In the genomic region with DNA sequence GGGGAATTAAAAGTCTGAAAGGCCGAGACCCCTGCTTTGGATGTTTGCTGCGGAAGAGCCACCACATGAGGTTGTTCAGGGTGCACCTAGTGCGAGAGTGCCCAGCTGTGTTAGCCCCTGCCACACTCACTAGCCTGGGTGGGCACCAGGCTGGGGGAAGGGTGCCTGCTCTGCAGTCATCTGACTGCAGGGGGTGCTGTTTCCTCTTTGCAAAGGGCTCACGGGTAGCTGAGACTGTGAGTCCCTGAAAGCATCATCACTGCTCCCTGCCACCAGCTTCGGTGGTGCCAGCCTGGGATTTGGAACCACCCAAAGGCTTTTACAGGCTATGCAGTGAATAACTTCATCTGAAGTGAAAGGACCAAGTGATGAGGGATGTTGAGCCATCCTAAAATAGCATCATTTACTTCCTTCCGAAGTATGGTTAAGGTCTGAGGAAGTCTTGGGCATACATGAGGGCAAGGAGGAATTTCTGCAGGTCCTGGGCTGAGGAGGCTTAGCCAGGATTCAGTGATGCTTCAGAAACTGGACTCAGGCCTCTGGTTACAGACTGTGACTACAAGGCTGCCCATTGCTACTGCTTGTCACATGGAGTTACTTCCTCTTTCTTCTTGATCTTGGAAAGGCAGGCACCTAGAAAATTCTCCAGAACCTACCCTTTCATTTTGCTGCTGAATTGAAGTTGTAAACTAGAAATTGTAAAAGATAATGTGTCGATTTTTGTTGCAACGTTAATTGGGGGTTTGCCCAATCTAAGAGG, we compare ENCODE assay signal across 8 cellular contexts.
DNase-seq lines count a peak whose midpoint lies in the region; ATAC-seq and TF ChIP-seq lines count a peak whose summit lies in the region.

No MANE protein-coding gene starts in this region.

- H3K79me2 ChIP-seq in smooth muscle cell (ENCODE audit: low read depth), result no peaks in the 10 kb centered on the region

- CTCF ChIA-PET in MCF 10A (lab: Yijun Ruan, JAX), result interaction anchor here (0.6 kb wide), 1 partner anchor 261 kb away, joined by 3 read pairs; no protein-coding TSS in a partner anchor

- H3K27me3 ChIP-seq in breast epithelium (peaks cover 0 to 10% of the 10 kb centered on the region in 2 donors), WERI-Rb-1 (ENCODE audit: insufficient read depth, low read depth, severe bottlenecking) (peaks cover 35% of the 10 kb centered on the region), smooth muscle cell (ENCODE audit: low read depth) (no peaks in the 10 kb centered on the region)

- peak; percentile 30 for DNase-seq in MCF 10A (ENCODE audit: unreplicated experiment)
- no peak for DNase-seq in breast epithelium (ENCODE audit: low spot score in 2 of 2)
- DNase-seq in WERI-Rb-1, result peak; percentile 17
- no peak for DNase-seq in smooth muscle cell (lab: John Stamatoyannopoulos, UW; ENCODE audit: unreplicated experiment)
- DNase-seq in NCI-H345 (lab: John Stamatoyannopoulos, UW), result no peak
- no peak for DNase-seq in NCI-H2107 (lab: John Stamatoyannopoulos, UW)

- H3K4me1 ChIP-seq in breast epithelium (no peaks in the 10 kb centered on the region), smooth muscle cell (ENCODE audit: low read depth) (no peaks in the 10 kb centered on the region)

- no peaks in the 10 kb centered on the region for H3F3A ChIP-seq in smooth muscle cell (ENCODE audit: low read depth)

- TF ChIP-seq POLR2A in breast epithelium (IDR thresholded peaks at IDR 0.05), result no peak

- H3K9me3 Mint-ChIP-seq in MCF 10A (ENCODE audit: unreplicated experiment), result no peaks in the 10 kb centered on the region

- no peaks in the 10 kb centered on the region for H4K20me1 ChIP-seq in smooth muscle cell (ENCODE audit: low read depth)

- peak; percentile 61 for ATAC-seq in HG02798 (IDR thresholded peaks at IDR 0.05; ENCODE audit: poor library complexity, unreplicated experiment)
- ATAC-seq in HG03108 (IDR thresholded peaks at IDR 0.05; ENCODE audit: unreplicated experiment), result no peak

- H3K27me3 Mint-ChIP-seq in MCF 10A (ENCODE audit: insufficient read depth, unreplicated experiment), result no peaks in the 10 kb centered on the region

- BruUV-seq in MCF 10A (replicated peaks; lab: Mats Ljungman, UMichigan), result no TSS peak

- H3K9me3 ChIP-seq in breast epithelium (no peaks in the 10 kb centered on the region), WERI-Rb-1 (ENCODE audit: severe bottlenecking) (no peaks in the 10 kb centered on the region), smooth muscle cell (replicated peaks; ENCODE audit: low read depth) (peaks cover 5% of the 10 kb centered on the region)

- H3K4me3 ChIP-seq in breast epithelium (no peak overlapping the region), WERI-Rb-1 (ENCODE audit: low read depth, low read length) (no peak overlapping the region), smooth muscle cell (no peak overlapping the region)

- no peak overlapping the region for H3K27ac Mint-ChIP-seq in MCF 10A (ENCODE audit: low read depth, unreplicated experiment)

- intact Hi-C loops in MCF 10A (cut with micrococcal nuclease), result no loop called here
- intact Hi-C loops in breast epithelium (cut with DNase I; ENCODE audit: low total_unique reads), result no loop called here

- H2AFZ ChIP-seq in smooth muscle cell (ENCODE audit: low read depth), result no peak overlapping the region

- H3K9ac ChIP-seq in smooth muscle cell (ENCODE audit: low read depth), result no peak overlapping the region

- H3K4me3 Mint-ChIP-seq in MCF 10A (ENCODE audit: unreplicated experiment), result no peak overlapping the region

- H3K36me3 ChIP-seq in breast epithelium (no peaks in the 10 kb centered on the region), WERI-Rb-1 (no peaks in the 10 kb centered on the region), smooth muscle cell (ENCODE audit: low read depth) (no peaks in the 10 kb centered on the region)

- POLR2A ChIA-PET in MCF 10A (lab: Yijun Ruan, JAX), result no interaction called here

- no peaks in the 10 kb centered on the region for H3K4me1 Mint-ChIP-seq in MCF 10A (ENCODE audit: insufficient read depth, unreplicated experiment)

- no peaks in the 10 kb centered on the region for H3K36me3 Mint-ChIP-seq in MCF 10A (ENCODE audit: insufficient read depth, unreplicated experiment)

- whole genome bisulfite sequencing in smooth muscle cell (ENCODE audit: low lambda C conversion rate), result 80% methylated on average over 8 of the region's 8 CpGs

- no peak overlapping the region for H3K27ac ChIP-seq in breast epithelium
- H3K27ac ChIP-seq in WERI-Rb-1, result no peak overlapping the region
- no peak overlapping the region for H3K27ac ChIP-seq in smooth muscle cell (ENCODE audit: low read depth)

- no peak overlapping the region for H3K4me2 ChIP-seq in smooth muscle cell

- TF ChIP-seq CTCF in MCF 10A (IDR thresholded peaks at IDR 0.05; ENCODE audit: unreplicated experiment) (no peak), breast epithelium (IDR thresholded peaks at IDR 0.05) (no peak), WERI-Rb-1 (IDR thresholded peaks at IDR 0.05; ENCODE audit: low read depth, low read length) (peak; percentile 76), smooth muscle cell (IDR thresholded peaks at IDR 0.05; ENCODE audit: borderline replicate concordance, insufficient read depth, poor library complexity, severe bottlenecking) (peak; percentile 26)

Comparison
In these comparisons a context has a peak if more than half of its experiments do, and no peak if none do; other contexts are left out.
1. DNase-seq: peak in MCF 10A (single experiment) and WERI-Rb-1 (single experiment); none in breast epithelium (0 of 2), smooth muscle cell (single experiment), NCI-H345 (single experiment) and NCI-H2107 (single experiment).
2. CTCF ChIP-seq: peak in WERI-Rb-1 (single experiment) and smooth muscle cell (single experiment); none in MCF 10A (single experiment) and breast epithelium (0 of 3).